8 cellular contexts compared by ENCODE assay signal in genomic region chr19:40690699-40691420, GRCh38. TPM values are rescaled to one million over a fixed set of nuclear protein-coding genes. Genes with fewer than 3 reads are reported as not detected.
DNase-seq lines count a peak whose midpoint lies in the region; TF ChIP-seq lines count a peak whose summit lies in the region.

No MANE protein-coding gene starts in this region.

- no CpG with 5 or more reads among the region's 54 CpGs for WGBS in H9 (ENCODE audit: extremely low coverage, insufficient read length, low lambda C conversion rate)
- WGBS in testis, 2 donors = 1 to 4% methylated on average over 13 to 47 of the region's 54 CpGs

- no peaks in the 10 kb centered on the region for H3K27me3 ChIP-seq in H9 (ENCODE audit: insufficient read depth, low read length)
- no peaks in the 10 kb centered on the region for H3K27me3 ChIP-seq in testis

- H3K36me3 Mint-ChIP-seq in H9 (ENCODE audit: insufficient read depth in 1 of 3, low read depth in 3 of 3) (peaks cover 9 to 32% (median 17%) of the 10 kb centered on the region in 3 experiments), glutamatergic neuron (ENCODE audit: unreplicated experiment) (peaks cover under 1% of the 10 kb centered on the region), osteocyte (ENCODE audit: unreplicated experiment) (peaks cover 4% of the 10 kb centered on the region)
- H3K36me3 Mint-ChIP-seq in activated naive CD8-positive, alpha-beta T cell = peaks cover 2% of the 10 kb centered on the region

- H3K27ac Mint-ChIP-seq in H9 (peak overlapping the region; percentile 98 to 100 (median 99)), glutamatergic neuron (ENCODE audit: unreplicated experiment) (peak overlapping the region; percentile 98), osteocyte (ENCODE audit: unreplicated experiment) (peak overlapping the region; percentile 98)
- H3K27ac Mint-ChIP-seq in activated naive CD8-positive, alpha-beta T cell = peak overlapping the region; percentile 96

- H4K20me1 ChIP-seq in H9 (ENCODE audit: control insufficient read depth, insufficient read depth, insufficient read length) = peaks cover 7% of the 10 kb centered on the region

- TF ChIP-seq CTCF in H9 (conservative IDR thresholded peaks at IDR 0.05) (no peak), glutamatergic neuron (IDR thresholded peaks at IDR 0.05; ENCODE audit: partially characterized antibody, unreplicated experiment) (no peak), osteocyte (IDR thresholded peaks at IDR 0.05) (no peak), testis (IDR thresholded peaks at IDR 0.05) (no peak)

- H3K9me3 ChIP-seq in H9 (ENCODE audit: control insufficient read depth, low read depth, low read length) (no peaks in the 10 kb centered on the region), testis (no peaks in the 10 kb centered on the region)

- peak overlapping the region; percentile 77 to 80 for H3K4me3 ChIP-seq in testis

- no peak overlapping the region for H2BK12ac ChIP-seq in H9 (ENCODE audit: insufficient read length, low read depth, low read length)

- H3K4me3 Mint-ChIP-seq in H9 (peak overlapping the region; percentile 81 to 86), glutamatergic neuron (ENCODE audit: unreplicated experiment) (peak overlapping the region; percentile 85), osteocyte (ENCODE audit: unreplicated experiment) (peak overlapping the region; percentile 84)
- H3K4me3 Mint-ChIP-seq in activated naive CD8-positive, alpha-beta T cell = peak overlapping the region; percentile 94

- no peak overlapping the region for H3K27ac ChIP-seq in H9 (ENCODE audit: insufficient read length, low read depth, low read length)
- H3K27ac ChIP-seq in testis = peak overlapping the region; percentile 76 to 92

- no peaks in the 10 kb centered on the region for H3K79me1 ChIP-seq in H9 (ENCODE audit: insufficient read depth, low read depth, low read length, poor library complexity, severe bottlenecking)

- H3T11ph ChIP-seq in H9 (ENCODE audit: low read length) = no peak overlapping the region

- no peak overlapping the region for H2AFZ ChIP-seq in H9 (ENCODE audit: low read length)

- H3K4ac ChIP-seq in H9 (ENCODE audit: low read depth, low read length) = no peak overlapping the region

- peak overlapping the region; percentile 88; the same call in 1 of the 2 replicates for H3K14ac ChIP-seq in H9 (ENCODE audit: insufficient read depth, low read length)

- intact Hi-C loops in testis (cut with DNase I; ENCODE audit: low total_unique reads) = no loop called here

- H3K56ac ChIP-seq in H9 (ENCODE audit: insufficient read length, low read depth, low read length) = no peak overlapping the region

- no peak overlapping the region for H4K5ac ChIP-seq in H9 (ENCODE audit: insufficient read length, low read depth, low read length)

- no peak overlapping the region for H3K9ac ChIP-seq in H9 (ENCODE audit: extremely low read depth, insufficient read length, low read length)

- H2BK5ac ChIP-seq in H9 (ENCODE audit: insufficient read length, low read length) = no peak overlapping the region

- no peak for TF ChIP-seq POLR2A in testis (IDR thresholded peaks at IDR 0.05)

- H4K8ac ChIP-seq in H9 (replicated peaks; ENCODE audit: insufficient read length, low read depth, low read length) = no peak overlapping the region

- no peak overlapping the region for H2AK5ac ChIP-seq in H9 (ENCODE audit: insufficient read length, low read length)

- H3K4me1 ChIP-seq in H9 (ENCODE audit: insufficient read depth, low read length) (no peaks in the 10 kb centered on the region), testis (peaks cover 19% of the 10 kb centered on the region)

- peak overlapping the region; percentile 58 for H3K4me2 ChIP-seq in H9 (ENCODE audit: insufficient read depth, insufficient read length, low read length)

- H4K91ac ChIP-seq in H9 (ENCODE audit: insufficient read length, low read depth, low read length) = no peak overlapping the region

- no peaks in the 10 kb centered on the region for H3K79me2 ChIP-seq in H9 (ENCODE audit: insufficient read depth, low read length)

- no peaks in the 10 kb centered on the region for H3K36me3 ChIP-seq in testis (ENCODE audit: low read depth, missing control alignments)

- H3K27me3 Mint-ChIP-seq in H9 (ENCODE audit: low read depth) = no peaks in the 10 kb centered on the region; the same call in 1 of the 2 replicates
- no peaks in the 10 kb centered on the region for H3K27me3 Mint-ChIP-seq in activated naive CD8-positive, alpha-beta T cell
- peaks cover 9% of the 10 kb centered on the region for H3K27me3 Mint-ChIP-seq in glutamatergic neuron (ENCODE audit: unreplicated experiment)
- no peaks in the 10 kb centered on the region for H3K27me3 Mint-ChIP-seq in osteocyte (ENCODE audit: unreplicated experiment)

- no peak overlapping the region for H3K23ac ChIP-seq in H9 (ENCODE audit: insufficient read length, low read depth, low read length)

- H3K4me1 Mint-ChIP-seq in H9 (peaks cover 7 to 9% of the 10 kb centered on the region in 2 experiments), glutamatergic neuron (ENCODE audit: low read depth, unreplicated experiment) (peaks cover 18% of the 10 kb centered on the region), osteocyte (ENCODE audit: unreplicated experiment) (peaks cover 6% of the 10 kb centered on the region)
- peaks cover 6% of the 10 kb centered on the region for H3K4me1 Mint-ChIP-seq in activated naive CD8-positive, alpha-beta T cell (ENCODE audit: low read depth)

- no peak overlapping the region for H2BK20ac ChIP-seq in H9 (ENCODE audit: low read depth, low read length, poor library complexity, severe bottlenecking)

- DNase-seq in DMS53 (lab: John Stamatoyannopoulos, UW) (peak; percentile 98), H9 (peak; percentile 96), NCI-H1105 (lab: John Stamatoyannopoulos, UW) (peak; percentile 87), SKM-1 (lab: John Stamatoyannopoulos, UW; ENCODE audit: unreplicated experiment) (peak; percentile 69), glutamatergic neuron (peak; percentile 97), osteocyte (ENCODE audit: extremely low spot score, unreplicated experiment) (peak; percentile 96), testis (peak; percentile 98)

- no peak overlapping the region for H2BK15ac ChIP-seq in H9 (ENCODE audit: low read depth, low read length)

- no peak overlapping the region for H2BK120ac ChIP-seq in H9 (ENCODE audit: low read depth, low read length, poor library complexity, severe bottlenecking)

- peak overlapping the region; percentile 90 for H3K18ac ChIP-seq in H9 (ENCODE audit: insufficient read length, low read depth, low read length)

- peaks cover 15% of the 10 kb centered on the region for H3K23me2 ChIP-seq in H9 (ENCODE audit: insufficient read length, low read depth, low read length, poor library complexity, severe bottlenecking)

- H3K9me3 Mint-ChIP-seq in H9 = no peaks in the 10 kb centered on the region
- H3K9me3 Mint-ChIP-seq in activated naive CD8-positive, alpha-beta T cell (ENCODE audit: low read depth) = no peaks in the 10 kb centered on the region
- H3K9me3 Mint-ChIP-seq in glutamatergic neuron (ENCODE audit: unreplicated experiment) = peaks cover 12% of the 10 kb centered on the region
- H3K9me3 Mint-ChIP-seq in osteocyte (ENCODE audit: unreplicated experiment) = no peaks in the 10 kb centered on the region

RNA-seq across cellular contexts. Expression of gene NUMBL, which starts 0.4 kb away (rescaled TPM):
- total RNA-seq in H9 (2021) (32.6 and 34.5 TPM in 2 replicates), glutamatergic neuron (ENCODE audit: unreplicated experiment) (250 TPM), osteocyte (63.2 and 67.1 TPM in 2 replicates), testis (10 to 100 TPM; 42.7 to 52.1 TPM)
- 19.9 TPM for polyA plus RNA-seq in testis (ENCODE audit: insufficient read depth, low read depth, low replicate concordance)

RNA-seq across cellular contexts. Expression of gene COQ8B, which starts 25.8 kb away (rescaled TPM):
- 40.5 and 42.0 TPM in 2 replicates for total RNA-seq in H9 (2021)
- total RNA-seq in glutamatergic neuron (ENCODE audit: unreplicated experiment) = 49.9 TPM
- total RNA-seq in osteocyte = 33.8 and 42.0 TPM in 2 replicates
- total RNA-seq in testis = 10 to 100 TPM; 56.6 to 71.7 TPM
- polyA plus RNA-seq in testis (ENCODE audit: insufficient read depth, low read depth, low replicate concordance) = 43.8 TPM

RNA-seq across cellular contexts. Expression of gene ITPKC, which starts 26.1 kb away (rescaled TPM):
- 11.2 and 11.8 TPM in 2 replicates for total RNA-seq in H9 (2021)
- total RNA-seq in glutamatergic neuron (ENCODE audit: unreplicated experiment) = 13.8 TPM
- 10.9 and 12.0 TPM in 2 replicates for total RNA-seq in osteocyte
- 10 to 100 TPM; 19.2 to 20.8 TPM for total RNA-seq in testis
- 11.6 TPM for polyA plus RNA-seq in testis (ENCODE audit: insufficient read depth, low read depth, low replicate concordance)

RNA-seq across cellular contexts. Expression of gene ACTMAP, which starts 59.4 kb away (rescaled TPM):
- total RNA-seq in H9 (2021) (27.7 and 31.5 TPM in 2 replicates), glutamatergic neuron (ENCODE audit: unreplicated experiment) (20.7 TPM), osteocyte (14.6 and 17.0 TPM in 2 replicates), testis (10 to 100 TPM; 17.7 to 21.5 TPM)
- polyA plus RNA-seq in testis (ENCODE audit: insufficient read depth, low read depth, low replicate concordance) = 14.8 TPM
